17 cellular contexts compared by ENCODE assay signal in the genomic region with DNA sequence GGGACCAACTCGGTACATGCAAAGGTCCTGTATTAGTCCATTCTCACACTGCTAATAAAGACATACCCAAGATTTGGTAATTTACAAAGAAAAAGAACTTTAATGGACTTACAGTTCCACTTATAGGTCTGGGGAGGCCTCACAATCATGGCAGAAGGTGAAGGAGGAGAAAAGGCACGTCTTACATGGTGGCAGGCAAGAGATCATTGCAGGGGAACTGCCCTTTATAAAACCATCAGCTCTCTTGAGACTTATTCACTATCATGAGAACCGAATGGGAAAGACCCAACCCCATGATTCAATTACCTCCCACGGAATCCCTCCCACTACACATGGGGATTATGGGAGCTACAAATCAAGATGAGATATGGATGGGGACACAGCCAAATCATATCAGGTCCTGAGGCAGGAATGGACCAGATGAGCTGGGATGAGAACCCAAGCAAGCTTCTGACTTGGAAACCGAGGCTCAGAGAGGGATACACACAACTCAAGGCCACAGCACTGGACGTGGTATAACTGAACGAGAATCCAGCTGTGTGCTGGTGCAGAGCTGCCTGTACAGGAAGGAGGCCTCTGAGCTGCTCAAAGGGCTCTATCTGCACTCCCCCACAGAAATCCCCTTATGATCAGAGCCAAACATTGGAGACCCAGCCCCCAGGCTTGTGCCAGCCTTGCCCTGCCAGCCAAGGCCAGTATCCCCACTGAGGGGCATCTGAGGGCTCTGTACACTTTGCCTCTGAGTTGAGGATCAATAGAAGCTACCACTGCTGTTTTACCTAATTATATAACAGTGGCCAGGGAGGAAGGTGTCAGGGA.
DNase-seq lines count a peak whose midpoint lies in the region; ATAC-seq, FAIRE-seq and TF ChIP-seq lines count a peak whose summit lies in the region.
"Had no signal": no experiment of that assay in that cellular context is flagged by ENCODE, and none has a peak within 500 bp of the region (broad histone marks: within the 10 kb centered on the region; RNA-seq: fewer than 3 reads in every experiment).

No MANE protein-coding gene starts in this region.

- intact Hi-C loops in natural killer cell (cut with micrococcal nuclease), result no loop called here
- intact Hi-C loops in left ventricle myocardium superior (cut with micrococcal nuclease), result no loop called here

- H3K27me3 Mint-ChIP-seq in natural killer cell treated with Interleukin-12 subunit alpha and Interleukin-12 subunit beta and Interleukin-15 and Interleukin-18, amount 100 ng/mL, for 72 hours, result peaks cover 17 to 19% of the 10 kb centered on the region in 2 donors
- peaks cover 33 to 41% of the 10 kb centered on the region in 2 donors for H3K27me3 Mint-ChIP-seq in natural killer cell (ENCODE audit: low read depth in 2 of 2)

- peaks cover 28 to 30% of the 10 kb centered on the region in 2 donors for H3K4me1 Mint-ChIP-seq in natural killer cell treated with Interleukin-12 subunit alpha and Interleukin-12 subunit beta and Interleukin-15 and Interleukin-18, amount 100 ng/mL, for 72 hours (ENCODE audit: low read depth in 2 of 2)
- peaks cover 6 to 13% of the 10 kb centered on the region in 2 donors for H3K4me1 Mint-ChIP-seq in natural killer cell
- H3K4me1 Mint-ChIP-seq: CD4-positive, CD25-positive, alpha-beta regulatory T cell had no signal

- H3K9me3 Mint-ChIP-seq in natural killer cell treated with Interleukin-12 subunit alpha and Interleukin-12 subunit beta and Interleukin-15 and Interleukin-18, amount 100 ng/mL, for 72 hours, result peaks cover 4% of the 10 kb centered on the region
- peaks cover 0 to 4% of the 10 kb centered on the region in 2 donors for H3K9me3 Mint-ChIP-seq in natural killer cell

- no peaks in the 10 kb centered on the region for H3K9me3 ChIP-seq in hepatocyte (ENCODE audit: low read depth)
- no peaks in the 10 kb centered on the region for H3K9me3 ChIP-seq in smooth muscle cell (replicated peaks; ENCODE audit: low read depth)

- H2AFZ ChIP-seq in hepatocyte (no peak overlapping the region), smooth muscle cell (ENCODE audit: low read depth) (no peak overlapping the region)
- H2AFZ ChIP-seq: GM23248 had no signal

- WGBS in hepatocyte (ENCODE audit: low lambda C conversion rate, missing lambda C conversion rate), result 88% methylated on average over 7 of the region's 7 CpGs
- 83% methylated on average over 7 of the region's 7 CpGs for WGBS in smooth muscle cell (ENCODE audit: low lambda C conversion rate)

- H3F3A ChIP-seq in smooth muscle cell (ENCODE audit: low read depth), result peaks cover 3% of the 10 kb centered on the region

- peak overlapping the region; percentile 59 for H3K27ac ChIP-seq in hepatocyte
- H3K27ac ChIP-seq in smooth muscle cell (ENCODE audit: low read depth), result peak overlapping the region; percentile 77
- H3K27ac ChIP-seq: BLaER1 treated with 17β-estradiol and CSF1 and Interleukin-3, amounts not matched to agents 10 nM and 100 nM; GM23248 had no signal

- H4K20me1 ChIP-seq in hepatocyte (ENCODE audit: insufficient read depth, poor library complexity, severe bottlenecking), result no peaks in the 10 kb centered on the region
- H4K20me1 ChIP-seq in smooth muscle cell (ENCODE audit: low read depth), result no peaks in the 10 kb centered on the region
- H4K20me1 ChIP-seq: BLaER1 treated with 17β-estradiol and CSF1 and Interleukin-3, amounts not matched to agents 10 nM and 100 nM had no signal

- H3K36me3 Mint-ChIP-seq in natural killer cell treated with Interleukin-12 subunit alpha and Interleukin-12 subunit beta and Interleukin-15 and Interleukin-18, amount 100 ng/mL, for 72 hours, result peaks cover 14% of the 10 kb centered on the region
- no peaks in the 10 kb centered on the region for H3K36me3 Mint-ChIP-seq in natural killer cell
- H3K36me3 Mint-ChIP-seq: CD4-positive, CD25-positive, alpha-beta regulatory T cell had no signal

- H3K4me1 ChIP-seq in hepatocyte (ENCODE audit: insufficient read depth) (peaks cover 5% of the 10 kb centered on the region), smooth muscle cell (ENCODE audit: low read depth) (no peaks in the 10 kb centered on the region)

- no peak overlapping the region for H3K4me3 Mint-ChIP-seq in natural killer cell treated with Interleukin-12 subunit alpha and Interleukin-12 subunit beta and Interleukin-15 and Interleukin-18, amount 100 ng/mL, for 72 hours
- no peak overlapping the region for H3K4me3 Mint-ChIP-seq in natural killer cell
- H3K4me3 Mint-ChIP-seq: CD4-positive, CD25-positive, alpha-beta regulatory T cell had no signal

- TF ChIP-seq CTCF in natural killer cell (IDR thresholded peaks at IDR 0.05) (no peak), hepatocyte (IDR thresholded peaks at IDR 0.05; ENCODE audit: poor library complexity) (no peak), smooth muscle cell (IDR thresholded peaks at IDR 0.05; ENCODE audit: borderline replicate concordance, insufficient read depth, poor library complexity, severe bottlenecking) (no peak)

- H3K4me3 ChIP-seq in hepatocyte, result no peak overlapping the region
- no peak overlapping the region for H3K4me3 ChIP-seq in smooth muscle cell
- H3K4me3 ChIP-seq: GM23248 had no signal

- no peak overlapping the region for H3K4me2 ChIP-seq in hepatocyte
- peak overlapping the region; percentile 4 for H3K4me2 ChIP-seq in smooth muscle cell
- H3K4me2 ChIP-seq: BLaER1 treated with 17β-estradiol and CSF1 and Interleukin-3, amounts not matched to agents 10 nM and 100 nM had no signal

- H3K79me2 ChIP-seq in hepatocyte, result no peaks in the 10 kb centered on the region
- H3K79me2 ChIP-seq in smooth muscle cell (ENCODE audit: low read depth), result no peaks in the 10 kb centered on the region

- H3K9me2 ChIP-seq in hepatocyte (replicated peaks; ENCODE audit: insufficient read depth), result no peaks in the 10 kb centered on the region

- ATAC-seq in natural killer cell treated with Interleukin-12 subunit alpha and Interleukin-12 subunit beta and Interleukin-15 and Interleukin-18, amount 100 ng/mL, for 72 hours, result no peak
- ATAC-seq in natural killer cell (no peak), HG03097 (IDR thresholded peaks at IDR 0.05; ENCODE audit: low FRiP score, unreplicated experiment) (no peak), left ventricle myocardium superior (no peak)
- ATAC-seq: HCT116 had no signal

- H3K9ac ChIP-seq in smooth muscle cell (ENCODE audit: low read depth), result no peak overlapping the region
- H3K9ac ChIP-seq: BLaER1 treated with 17β-estradiol and CSF1 and Interleukin-3, amounts not matched to agents 10 nM and 100 nM; GM23248 had no signal

- no peak for FAIRE-seq in HTR-8/SVneo (lab: Jason Lieb, UNC)
- FAIRE-seq: GM18507, H54 had no signal

- peak; percentile 41 for DNase-seq in natural killer cell treated with Interleukin-12 subunit alpha and Interleukin-12 subunit beta and Interleukin-15 and Interleukin-18, amount 100 ng/mL, for 72 hours (ENCODE audit: low spot score)
- no peak for DNase-seq in natural killer cell
- no peak for DNase-seq in hepatocyte (ENCODE audit: low spot score)
- no peak for DNase-seq in smooth muscle cell (lab: John Stamatoyannopoulos, UW; ENCODE audit: unreplicated experiment)
- no peak for DNase-seq in left ventricle myocardium superior
- DNase-seq in HTR-8/SVneo (ENCODE audit: insufficient read length, low spot score), result no peak
- DNase-seq: 8988T; ACHN; Calu3; CD4-positive, CD25-positive, alpha-beta regulatory T cell; DMS 273 treated with DMSO at 0.1 percent for 48 hours; GM23248 had no signal

- H3K27ac Mint-ChIP-seq in natural killer cell treated with Interleukin-12 subunit alpha and Interleukin-12 subunit beta and Interleukin-15 and Interleukin-18, amount 100 ng/mL, for 72 hours, result peak overlapping the region; percentile 14 to 42
- H3K27ac Mint-ChIP-seq in natural killer cell, result no peak overlapping the region
- H3K27ac Mint-ChIP-seq: CD4-positive, CD25-positive, alpha-beta regulatory T cell had no signal

- H3K27me3 ChIP-seq in hepatocyte (no peaks in the 10 kb centered on the region), smooth muscle cell (ENCODE audit: low read depth) (no peaks in the 10 kb centered on the region)

- H3K36me3 ChIP-seq in hepatocyte (replicated peaks; ENCODE audit: insufficient read depth, low read depth) (no peaks in the 10 kb centered on the region), smooth muscle cell (ENCODE audit: low read depth) (no peaks in the 10 kb centered on the region)
- H3K36me3 ChIP-seq: BLaER1 treated with 17β-estradiol and CSF1 and Interleukin-3, amounts not matched to agents 10 nM and 100 nM had no signal

Comparison
In these comparisons a context has a peak if more than half of its experiments do, and no peak if none do; other contexts are left out.
1. H3K27ac Mint-ChIP-seq: peak in natural killer cell treated with Interleukin-12 subunit alpha and Interleukin-12 subunit beta and Interleukin-15 and Interleukin-18, amount 100 ng/mL, for 72 hours (2 of 2); none in natural killer cell (0 of 2).